15 cellular contexts compared by ENCODE assay signal in genomic region chr7:116673504-116673865, GRCh38. TPM values are rescaled to one million over a fixed set of nuclear protein-coding genes. Genes with fewer than 3 reads are reported as not detected.
A peak's percentile ranks its signal among the peaks of the same experiment; 100 is the strongest.
DNase-seq lines count a peak whose midpoint lies in the region; ATAC-seq, FAIRE-seq and TF ChIP-seq lines count a peak whose summit lies in the region.
"Had no signal": no experiment of that assay in that cellular context is flagged by ENCODE, and none has a peak within 500 bp of the region (broad histone marks: within the 10 kb centered on the region; RNA-seq: fewer than 3 reads in every experiment).

No MANE protein-coding gene starts in this region.

- H3K9me3 ChIP-seq in thoracic aorta, result no peaks in the 10 kb centered on the region
- H3K9me3 ChIP-seq: prostate gland had no signal

- no peaks in the 10 kb centered on the region for H3K36me3 Mint-ChIP-seq in brain
- H3K36me3 Mint-ChIP-seq: activated naive CD4-positive, alpha-beta T cell treated with anti-CD3 and anti-CD28 coated beads, Interleukin-2, amount 50 U/mL, for 24 hours had no signal

- FAIRE-seq in GM19239 (lab: Jason Lieb, UNC), result no peak
- FAIRE-seq: G401.6 had no signal

- no peak for ATAC-seq in thoracic aorta (ENCODE audit: insufficient number of reproducible peaks, low FRiP score, low read depth)
- ATAC-seq: effector memory CD8-positive, alpha-beta T cell had no signal

- no peak overlapping the region for H3K27ac ChIP-seq in thoracic aorta

- peak overlapping the region; percentile 76 to 88 (median 83) for H3K4me3 Mint-ChIP-seq in brain
- H3K4me3 Mint-ChIP-seq: activated naive CD4-positive, alpha-beta T cell treated with anti-CD3 and anti-CD28 coated beads, Interleukin-2, amount 50 U/mL, for 24 hours had no signal

- peaks cover 0 to 5% (median 0%) of the 10 kb centered on the region in 5 experiments for H3K9me3 Mint-ChIP-seq in brain
- H3K9me3 Mint-ChIP-seq: activated naive CD4-positive, alpha-beta T cell treated with anti-CD3 and anti-CD28 coated beads, Interleukin-2, amount 50 U/mL, for 24 hours; effector memory CD8-positive, alpha-beta T cell had no signal

- peak in 2 of 3 experiments; percentile 41 to 73 for DNase-seq in NCI-H1417 (lab: John Stamatoyannopoulos, UW)
- no peak for DNase-seq in NCI-H1417 treated with DMSO at 0.1 percent for 48 hours (lab: John Stamatoyannopoulos, UW)
- no peak for DNase-seq in kidney epithelial cell (ENCODE audit: low read depth)
- DNase-seq in thoracic aorta (ENCODE audit: low spot score), result no peak
- DNase-seq in activated CD4-positive, alpha-beta T cell treated with anti-CD3 and anti-CD28 coated beads for 48 hours, result no peak
- no peak for DNase-seq in AG08395 (ENCODE audit: low spot score)
- DNase-seq in GM19239 (ENCODE audit: insufficient read length, low spot score), result no peak
- DNase-seq: activated CD4-positive, alpha-beta T cell treated with anti-CD3 and anti-CD28 coated beads for 4 hours; effector memory CD8-positive, alpha-beta T cell; islet precursor cell; NCI-H187 had no signal

- H3K27me3 ChIP-seq in kidney epithelial cell (ENCODE audit: control insufficient read depth, insufficient read depth, low read length) (no peaks in the 10 kb centered on the region), thoracic aorta (replicated peaks; ENCODE audit: insufficient read depth) (no peaks in the 10 kb centered on the region)

- H3K4me1 Mint-ChIP-seq in brain, result peaks cover 31% of the 10 kb centered on the region

- H3K36me3 ChIP-seq in kidney epithelial cell (ENCODE audit: control insufficient read depth, insufficient read depth, low read length), result no peaks in the 10 kb centered on the region
- no peaks in the 10 kb centered on the region for H3K36me3 ChIP-seq in thoracic aorta
- H3K36me3 ChIP-seq: prostate gland had no signal

- peak overlapping the region; percentile 95 for H3K4me3 ChIP-seq in kidney epithelial cell (ENCODE audit: low read depth, low read length)
- peak overlapping the region; percentile 84 for H3K4me3 ChIP-seq in thoracic aorta

- peaks cover 62% of the 10 kb centered on the region for H3K27me3 Mint-ChIP-seq in brain

- TF ChIP-seq CTCF in brain (conservative IDR thresholded peaks at IDR 0.05) (no peak), kidney epithelial cell (IDR thresholded peaks at IDR 0.05; ENCODE audit: insufficient read depth, low read length, poor library complexity, severe bottlenecking) (no peak), thoracic aorta (IDR thresholded peaks at IDR 0.05) (no peak)

- peak overlapping the region in 1 of 5 experiments; percentile 88 for H3K27ac Mint-ChIP-seq in brain
- H3K27ac Mint-ChIP-seq: activated naive CD4-positive, alpha-beta T cell treated with anti-CD3 and anti-CD28 coated beads, Interleukin-2, amount 50 U/mL, for 24 hours; effector memory CD8-positive, alpha-beta T cell had no signal

- peaks cover 5 to 15% of the 10 kb centered on the region in 2 donors for H3K4me1 ChIP-seq in thoracic aorta (ENCODE audit: control insufficient read depth in 1 of 2, low read depth in 2 of 2)
- H3K4me1 ChIP-seq: prostate gland had no signal

RNA-seq across cellular contexts. Expression of gene MET, which starts 1.5 kb away (rescaled TPM):
- polyA plus RNA-seq in brain (ENCODE audit: insufficient read depth, low read depth, low replicate concordance), result 27.7 TPM
- 158 and 161 TPM in 2 replicates for total RNA-seq in kidney epithelial cell
- 10 to 100 TPM; 15.8 to 18.6 TPM for total RNA-seq in thoracic aorta

Comparison
In these comparisons a context has a peak if more than half of its experiments do, and no peak if none do; other contexts are left out.
1. DNase-seq: peak in NCI-H1417 (2 of 3); none in NCI-H1417 treated with DMSO at 0.1 percent for 48 hours (single experiment), kidney epithelial cell (single experiment), thoracic aorta (single experiment), activated CD4-positive, alpha-beta T cell treated with anti-CD3 and anti-CD28 coated beads for 48 hours (single experiment), AG08395 (single experiment) and GM19239 (single experiment).